Comparison of ENCODE assay signal across 41 cellular contexts in genomic region chr10:24979685-24980084, GRCh38. TPM values are rescaled to one million over a fixed set of nuclear protein-coding genes. Genes with fewer than 3 reads are reported as not detected.
"Had no signal": no experiment of that assay in that cellular context is flagged by ENCODE, and none has a peak within 500 bp of the region (broad histone marks: within the 10 kb centered on the region; RNA-seq: fewer than 3 reads in every experiment).

No MANE protein-coding gene starts in this region.

- H3K27me3 Mint-ChIP-seq: activated naive CD4-positive, alpha-beta T cell treated with anti-CD3 and anti-CD28 coated beads, Interleukin-2, amount 50 U/mL, for 24 hours; activated naive CD8-positive, alpha-beta T cell; activated naive CD8-positive, alpha-beta T cell treated with anti-CD3 and anti-CD28 coated beads for 36 hours; activated naive CD8-positive, alpha-beta T cell treated with anti-CD3 and anti-CD28 coated beads, Interleukin-2, amount 50 U/mL, for 24 hours; activated T-cell treated with anti-CD3 and anti-CD28 coated beads, Interleukin-2, amount 50 U/mL, for 24 hours; activated T-helper 17 cell treated with anti-CD3 and anti-CD28 coated beads, Interleukin-2, amount 50 U/mL, for 72 hours; central memory CD8-positive, alpha-beta T cell had no signal

- H3K4me3 Mint-ChIP-seq: activated naive CD4-positive, alpha-beta T cell treated with anti-CD3 and anti-CD28 coated beads for 36 hours; activated naive CD4-positive, alpha-beta T cell treated with anti-CD3 and anti-CD28 coated beads, Interleukin-2, amount 10 ng/mL, durations not matched to agents 7 days and 5 days; activated naive CD4-positive, alpha-beta T cell treated with anti-CD3 and anti-CD28 coated beads, Interleukin-2, amount 50 U/mL, for 24 hours; activated naive CD8-positive, alpha-beta T cell; activated naive CD8-positive, alpha-beta T cell treated with anti-CD3 and anti-CD28 coated beads for 36 hours; activated naive CD8-positive, alpha-beta T cell treated with anti-CD3 and anti-CD28 coated beads, Interleukin-2, amount 10 ng/mL, durations not matched to agents 7 days and 5 days; activated naive CD8-positive, alpha-beta T cell treated with anti-CD3 and anti-CD28 coated beads, Interleukin-2, amount 50 U/mL, for 24 hours; activated T-cell treated with anti-CD3 and anti-CD28 coated beads, Interleukin-2, amount 50 U/mL, for 24 hours; activated T-cell treated with anti-CD3 and anti-CD28 coated beads, Interleukin-2, amount 50 U/mL, for 4 hours; activated T-cell treated with anti-CD3 and anti-CD28 coated beads, Interleukin-2, amount 50 U/mL, for 72 hours; activated T-helper 1 cell treated with anti-CD3 and anti-CD28 coated beads, Interleukin-12 subunit alpha, Interleukin-12 subunit beta, Interleukin-2, Interleukin-4 antibody, amounts not matched to agents 30 ng/mL and 10 ng/mL and 1 ng/mL, durations not matched to agents 14 hours and 24 hours and 36 hours; activated T-helper 17 cell treated with anti-CD3 and anti-CD28 coated beads, Interleukin-2, amount 50 U/mL, for 72 hours; brain; central memory CD8-positive, alpha-beta T cell had no signal

- H3K4me1 ChIP-seq: breast epithelium had no signal

- H3K27ac ChIP-seq: adrenal gland, ascending aorta, body of pancreas, brain microvascular endothelial cell, breast epithelium, cardiac muscle cell had no signal

- H3K9me3 Mint-ChIP-seq: activated naive CD4-positive, alpha-beta T cell treated with anti-CD3 and anti-CD28 coated beads for 36 hours; activated naive CD4-positive, alpha-beta T cell treated with anti-CD3 and anti-CD28 coated beads, Interleukin-2, amount 10 ng/mL, durations not matched to agents 7 days and 5 days; activated naive CD8-positive, alpha-beta T cell treated with anti-CD3 and anti-CD28 coated beads for 36 hours; activated naive CD8-positive, alpha-beta T cell treated with anti-CD3 and anti-CD28 coated beads, Interleukin-2, amount 10 ng/mL, durations not matched to agents 7 days and 5 days; activated naive CD8-positive, alpha-beta T cell treated with anti-CD3 and anti-CD28 coated beads, Interleukin-2, amount 50 U/mL, for 24 hours; activated T-cell treated with anti-CD3 and anti-CD28 coated beads, Interleukin-2, amount 50 U/mL, for 24 hours; activated T-cell treated with anti-CD3 and anti-CD28 coated beads, Interleukin-2, amount 50 U/mL, for 4 hours; activated T-helper 1 cell treated with anti-CD3 and anti-CD28 coated beads, Interleukin-12 subunit alpha, Interleukin-12 subunit beta, Interleukin-2, Interleukin-4 antibody, amounts not matched to agents 30 ng/mL and 10 ng/mL and 1 ng/mL, durations not matched to agents 14 hours and 24 hours and 36 hours; activated T-helper 17 cell treated with anti-CD3 and anti-CD28 coated beads, Interleukin-2, amount 50 U/mL, for 72 hours; activated T-helper 2 cell treated with anti-CD3 and anti-CD28 coated beads, Interferon-gamma antibody, Interleukin-2, Interleukin-4, amounts not matched to agents 10 μg/mL and 5 μg/mL and 100 μg/mL, durations not matched to agents 14 hours and 24 hours and 36 hours; brain; central memory CD8-positive, alpha-beta T cell had no signal

- FAIRE-seq: astrocyte, bronchial epithelial cell had no signal

- H3K4me3 ChIP-seq: adrenal gland, ascending aorta, body of pancreas, breast epithelium, cardiac muscle cell had no signal

- H3K36me3 Mint-ChIP-seq: activated naive CD4-positive, alpha-beta T cell treated with anti-CD3 and anti-CD28 coated beads, Interleukin-2, amount 10 ng/mL, durations not matched to agents 7 days and 5 days; activated naive CD4-positive, alpha-beta T cell treated with anti-CD3 and anti-CD28 coated beads, Interleukin-2, amount 50 U/mL, for 24 hours; activated naive CD8-positive, alpha-beta T cell; activated naive CD8-positive, alpha-beta T cell treated with anti-CD3 and anti-CD28 coated beads for 36 hours; brain had no signal

- H3K27me3 ChIP-seq: adrenal gland, ascending aorta, body of pancreas, brain microvascular endothelial cell, breast epithelium, cardiac muscle cell had no signal

- H3K9me3 ChIP-seq: adrenal gland, ascending aorta, body of pancreas, breast epithelium had no signal

- DNase-seq: activated effector memory CD4-positive, alpha-beta T cell treated with anti-CD3 and anti-CD28 coated beads, Interleukin-2, amount 50 U/mL, for 16 hours; activated effector memory CD4-positive, alpha-beta T cell treated with Interleukin-2 at 50 U/mL for 16 hours; activated gamma-delta T cell; activated gamma-delta T cell treated with Interleukin-2 at 50 U/mL for 16 hours; activated naive CD4-positive, alpha-beta T cell; activated naive CD4-positive, alpha-beta T cell treated with anti-CD3 and anti-CD28 coated beads for 36 hours; activated naive CD4-positive, alpha-beta T cell treated with anti-CD3 and anti-CD28 coated beads, Interleukin-2, amount 10 ng/mL, durations not matched to agents 7 days and 5 days; activated naive CD4-positive, alpha-beta T cell treated with anti-CD3 and anti-CD28 coated beads, Interleukin-2, amount 50 U/mL, for 16 hours; activated naive CD4-positive, alpha-beta T cell treated with Interleukin-2 at 50 U/mL for 16 hours; activated naive CD8-positive, alpha-beta T cell treated with anti-CD3 and anti-CD28 coated beads for 36 hours; activated naive CD8-positive, alpha-beta T cell treated with anti-CD3 and anti-CD28 coated beads, Interleukin-2, amount 10 ng/mL, durations not matched to agents 7 days and 5 days; activated naive CD8-positive, alpha-beta T cell treated with anti-CD3 and anti-CD28 coated beads, Interleukin-2, amount 50 U/mL, for 24 hours; activated T-cell treated with anti-CD3 and anti-CD28 coated beads for 4 hours; activated T-cell treated with anti-CD3 and anti-CD28 coated beads, Interleukin-2, amount 50 U/mL, for 1 hour; activated T-cell treated with anti-CD3 and anti-CD28 coated beads, Interleukin-2, amount 50 U/mL, for 24 hours; activated T-cell treated with anti-CD3 and anti-CD28 coated beads, Interleukin-2, amount 50 U/mL, for 4 hours; activated T-cell treated with anti-CD3 and anti-CD28 coated beads, Interleukin-2, amount 50 U/mL, for 48 hours; activated T-cell treated with anti-CD3 and anti-CD28 coated beads, Interleukin-2, amount 50 U/mL, for 72 hours; adrenal gland; amniotic stem cell; amygdala; anterior cingulate cortex; aorta; body of pancreas; brain microvascular endothelial cell; central memory CD4-positive, alpha-beta T cell; cerebellar nuclear complex had no signal

- H3K36me3 ChIP-seq: adrenal gland, ascending aorta, brain microvascular endothelial cell, breast epithelium, cardiac muscle cell had no signal

- ATAC-seq: activated naive CD4-positive, alpha-beta T cell treated with anti-CD3 and anti-CD28 coated beads, Interleukin-2, amount 50 U/mL, for 72 hours; activated naive CD8-positive, alpha-beta T cell treated with anti-CD3 and anti-CD28 coated beads, Interleukin-2, amount 50 U/mL, for 24 hours; activated T-cell treated with anti-CD3 and anti-CD28 coated beads, Interleukin-2, amount 50 U/mL, for 4 hours; activated T-cell treated with anti-CD3 and anti-CD28 coated beads, Interleukin-2, amount 50 U/mL, for 72 hours; activated T-helper 17 cell treated with anti-CD3 and anti-CD28 coated beads, Interleukin-2, amount 50 U/mL, for 72 hours; body of pancreas had no signal

- H3K27ac Mint-ChIP-seq: activated naive CD4-positive, alpha-beta T cell treated with anti-CD3 and anti-CD28 coated beads for 36 hours; activated naive CD4-positive, alpha-beta T cell treated with anti-CD3 and anti-CD28 coated beads, Interleukin-2, amount 10 ng/mL, durations not matched to agents 7 days and 5 days; activated naive CD4-positive, alpha-beta T cell treated with anti-CD3 and anti-CD28 coated beads, Interleukin-2, amount 50 U/mL, for 24 hours; activated naive CD4-positive, alpha-beta T cell treated with anti-CD3 and anti-CD28 coated beads, Interleukin-2, amount 50 U/mL, for 72 hours; activated naive CD8-positive, alpha-beta T cell; activated naive CD8-positive, alpha-beta T cell treated with anti-CD3 and anti-CD28 coated beads for 36 hours; activated naive CD8-positive, alpha-beta T cell treated with anti-CD3 and anti-CD28 coated beads, Interleukin-2, amount 10 ng/mL, durations not matched to agents 7 days and 5 days; activated naive CD8-positive, alpha-beta T cell treated with anti-CD3 and anti-CD28 coated beads, Interleukin-2, amount 50 U/mL, for 24 hours; activated T-cell treated with anti-CD3 and anti-CD28 coated beads, Interleukin-2, amount 50 U/mL, for 24 hours; activated T-cell treated with anti-CD3 and anti-CD28 coated beads, Interleukin-2, amount 50 U/mL, for 72 hours; activated T-helper 1 cell treated with anti-CD3 and anti-CD28 coated beads, Interleukin-12 subunit alpha, Interleukin-12 subunit beta, Interleukin-2, Interleukin-4 antibody, amounts not matched to agents 30 ng/mL and 10 ng/mL and 1 ng/mL, durations not matched to agents 14 hours and 24 hours and 36 hours; activated T-helper 17 cell treated with anti-CD3 and anti-CD28 coated beads, Interleukin-2, amount 50 U/mL, for 72 hours; activated T-helper 2 cell treated with anti-CD3 and anti-CD28 coated beads, Interferon-gamma antibody, Interleukin-2, Interleukin-4, amounts not matched to agents 10 μg/mL and 5 μg/mL and 100 μg/mL, durations not matched to agents 14 hours and 24 hours and 36 hours; brain had no signal

RNA-seq across cellular contexts. Expression of gene ENKUR, which starts 36.3 kb away (rescaled TPM):
- total RNA-seq: activated naive CD4-positive, alpha-beta T cell treated with anti-CD3 and anti-CD28 coated beads for 36 hours; activated naive CD8-positive, alpha-beta T cell treated with anti-CD3 and anti-CD28 coated beads for 36 hours; activated naive CD8-positive, alpha-beta T cell treated with anti-CD3 and anti-CD28 coated beads, Interleukin-2, amount 10 ng/mL, durations not matched to agents 7 days and 5 days; activated T-cell treated with anti-CD3 and anti-CD28 coated beads, Interleukin-2, amount 50 U/mL, for 4 hours; activated T-cell treated with anti-CD3 and anti-CD28 coated beads, Interleukin-2, amount 50 U/mL, for 72 hours; activated T-helper 1 cell treated with anti-CD3 and anti-CD28 coated beads, Interleukin-12 subunit alpha, Interleukin-12 subunit beta, Interleukin-2, Interleukin-4 antibody, amounts not matched to agents 30 ng/mL and 10 ng/mL and 1 ng/mL, durations not matched to agents 14 hours and 24 hours and 36 hours; activated T-helper 2 cell treated with anti-CD3 and anti-CD28 coated beads, Interferon-gamma antibody, Interleukin-2, Interleukin-4, amounts not matched to agents 10 μg/mL and 5 μg/mL and 100 μg/mL, durations not matched to agents 14 hours and 24 hours and 36 hours; ascending aorta; body of pancreas; breast epithelium; cardiac muscle cell; cardiac septum had no signal
- polyA plus RNA-seq: aorta had no signal
